14 cellular contexts compared by ENCODE assay signal in the genomic region with DNA sequence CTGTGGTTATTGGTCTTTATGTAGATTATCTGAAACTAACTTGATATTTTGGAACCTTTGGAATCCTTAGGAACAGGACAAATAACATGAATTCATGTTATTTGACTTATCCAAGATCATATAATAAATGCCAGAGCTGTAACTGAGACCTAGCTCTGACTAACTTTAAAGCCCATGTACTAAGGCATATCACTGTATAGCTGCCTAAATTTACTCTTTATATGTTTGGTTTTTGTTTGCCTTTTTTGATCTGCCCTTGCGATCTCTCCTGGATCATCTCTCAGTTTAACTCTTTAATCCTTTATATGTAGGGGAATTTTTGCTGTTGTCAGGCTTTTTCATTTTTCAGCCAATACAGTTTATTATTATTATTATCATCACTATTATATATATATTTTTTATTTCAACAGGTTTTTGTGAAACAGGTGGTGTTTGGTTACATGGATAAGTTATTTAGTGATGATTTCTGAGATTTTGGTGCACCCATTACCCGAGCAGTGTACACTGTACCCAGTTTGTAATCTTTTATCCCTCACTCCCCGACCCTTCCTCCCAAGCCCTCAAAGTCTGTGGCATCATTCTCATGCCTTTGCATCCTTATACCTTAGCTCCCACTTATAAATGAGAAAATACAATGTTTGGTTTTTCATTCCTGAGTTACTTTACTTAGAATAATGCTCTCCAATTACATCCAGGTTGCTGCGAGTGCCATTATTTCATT.
"Had no signal": no experiment of that assay in that cellular context is flagged by ENCODE, and none has a peak within 500 bp of the region (broad histone marks: within the 10 kb centered on the region; RNA-seq: fewer than 3 reads in every experiment).

No MANE protein-coding gene starts in this region.

- H3K27me3 Mint-ChIP-seq: activated CD4-positive, alpha-beta memory T cell treated with anti-CD3 and anti-CD28 coated beads, Interleukin-2, amount 10 ng/mL, durations not matched to agents 7 days and 5 days; activated naive CD8-positive, alpha-beta T cell treated with anti-CD3 and anti-CD28 coated beads for 36 hours had no signal

- H3K4me1 Mint-ChIP-seq: activated naive CD8-positive, alpha-beta T cell treated with anti-CD3 and anti-CD28 coated beads for 36 hours had no signal

- H3K4me1 ChIP-seq: breast epithelium, lower lobe of right lung, right atrium auricular region, tibial artery, uterus had no signal

- H3K27ac Mint-ChIP-seq: activated CD4-positive, alpha-beta memory T cell treated with anti-CD3 and anti-CD28 coated beads, Interleukin-2, amount 10 ng/mL, durations not matched to agents 7 days and 5 days; activated naive CD8-positive, alpha-beta T cell treated with anti-CD3 and anti-CD28 coated beads for 36 hours; T-helper 2 cell treated with Interferon-gamma antibody and Interleukin-4, amounts not matched to agents 5 μg/mL and 100 μg/mL, for 36 hours had no signal

- H3K36me3 ChIP-seq: breast epithelium, lower lobe of right lung, neutrophil, right atrium auricular region, uterus had no signal

- H3K4me3 Mint-ChIP-seq: activated CD4-positive, alpha-beta memory T cell treated with anti-CD3 and anti-CD28 coated beads, Interleukin-2, amount 10 ng/mL, durations not matched to agents 7 days and 5 days; activated naive CD8-positive, alpha-beta T cell treated with anti-CD3 and anti-CD28 coated beads for 36 hours; T-helper 2 cell treated with Interferon-gamma antibody and Interleukin-4, amounts not matched to agents 5 μg/mL and 100 μg/mL, for 36 hours had no signal

- DNase-seq: activated CD4-positive, alpha-beta memory T cell treated with anti-CD3 and anti-CD28 coated beads, Interleukin-2, amount 10 ng/mL, durations not matched to agents 7 days and 5 days; activated naive CD8-positive, alpha-beta T cell treated with anti-CD3 and anti-CD28 coated beads for 36 hours; aorta; hypothalamus; lower lobe of right lung; midbrain; small intestine; tibial artery; uterus had no signal

- H3K4me3 ChIP-seq: breast epithelium, lower lobe of right lung, right atrium auricular region, tibial artery, uterus had no signal

- H3K27ac ChIP-seq: breast epithelium, lower lobe of right lung, neutrophil, right atrium auricular region, tibial artery, uterus had no signal

- H3K27me3 ChIP-seq: breast epithelium, neutrophil, right atrium auricular region, tibial artery, uterus had no signal

- H3K9me3 ChIP-seq: breast epithelium, lower lobe of right lung, neutrophil, right atrium auricular region, tibial artery, uterus had no signal

- H3K9me3 Mint-ChIP-seq: activated CD4-positive, alpha-beta memory T cell treated with anti-CD3 and anti-CD28 coated beads, Interleukin-2, amount 10 ng/mL, durations not matched to agents 7 days and 5 days; T-helper 2 cell treated with Interferon-gamma antibody and Interleukin-4, amounts not matched to agents 5 μg/mL and 100 μg/mL, for 36 hours had no signal

- ATAC-seq: activated CD4-positive, CD25-positive, alpha-beta regulatory T cell treated with anti-CD3 and anti-CD28 coated beads, Interleukin-2, amount 50 U/mL, for 24 hours; lower lobe of right lung had no signal
